2 cellular contexts compared by ENCODE assay signal in genomic region chr4:55258152-55258863, GRCh38.
TF ChIP-seq lines count a peak whose summit lies in the region.

No MANE protein-coding gene starts in this region.

TF ChIP-seq in liver, 16 proteins besides CTCF, POLR2A, EP300 and RAD21 (continued from another document):
- TF ChIP-seq RXRA (IDR thresholded peaks at IDR 0.05) (no peak), FOXA1 (IDR thresholded peaks at IDR 0.05) (no peak), MAX (IDR thresholded peaks at IDR 0.05) (no peak)

TF ChIP-seq in HepG2, 621 proteins besides CTCF, POLR2A, EP300 and RAD21 (continued from another document):
- TF ChIP-seq, protein P1, sequence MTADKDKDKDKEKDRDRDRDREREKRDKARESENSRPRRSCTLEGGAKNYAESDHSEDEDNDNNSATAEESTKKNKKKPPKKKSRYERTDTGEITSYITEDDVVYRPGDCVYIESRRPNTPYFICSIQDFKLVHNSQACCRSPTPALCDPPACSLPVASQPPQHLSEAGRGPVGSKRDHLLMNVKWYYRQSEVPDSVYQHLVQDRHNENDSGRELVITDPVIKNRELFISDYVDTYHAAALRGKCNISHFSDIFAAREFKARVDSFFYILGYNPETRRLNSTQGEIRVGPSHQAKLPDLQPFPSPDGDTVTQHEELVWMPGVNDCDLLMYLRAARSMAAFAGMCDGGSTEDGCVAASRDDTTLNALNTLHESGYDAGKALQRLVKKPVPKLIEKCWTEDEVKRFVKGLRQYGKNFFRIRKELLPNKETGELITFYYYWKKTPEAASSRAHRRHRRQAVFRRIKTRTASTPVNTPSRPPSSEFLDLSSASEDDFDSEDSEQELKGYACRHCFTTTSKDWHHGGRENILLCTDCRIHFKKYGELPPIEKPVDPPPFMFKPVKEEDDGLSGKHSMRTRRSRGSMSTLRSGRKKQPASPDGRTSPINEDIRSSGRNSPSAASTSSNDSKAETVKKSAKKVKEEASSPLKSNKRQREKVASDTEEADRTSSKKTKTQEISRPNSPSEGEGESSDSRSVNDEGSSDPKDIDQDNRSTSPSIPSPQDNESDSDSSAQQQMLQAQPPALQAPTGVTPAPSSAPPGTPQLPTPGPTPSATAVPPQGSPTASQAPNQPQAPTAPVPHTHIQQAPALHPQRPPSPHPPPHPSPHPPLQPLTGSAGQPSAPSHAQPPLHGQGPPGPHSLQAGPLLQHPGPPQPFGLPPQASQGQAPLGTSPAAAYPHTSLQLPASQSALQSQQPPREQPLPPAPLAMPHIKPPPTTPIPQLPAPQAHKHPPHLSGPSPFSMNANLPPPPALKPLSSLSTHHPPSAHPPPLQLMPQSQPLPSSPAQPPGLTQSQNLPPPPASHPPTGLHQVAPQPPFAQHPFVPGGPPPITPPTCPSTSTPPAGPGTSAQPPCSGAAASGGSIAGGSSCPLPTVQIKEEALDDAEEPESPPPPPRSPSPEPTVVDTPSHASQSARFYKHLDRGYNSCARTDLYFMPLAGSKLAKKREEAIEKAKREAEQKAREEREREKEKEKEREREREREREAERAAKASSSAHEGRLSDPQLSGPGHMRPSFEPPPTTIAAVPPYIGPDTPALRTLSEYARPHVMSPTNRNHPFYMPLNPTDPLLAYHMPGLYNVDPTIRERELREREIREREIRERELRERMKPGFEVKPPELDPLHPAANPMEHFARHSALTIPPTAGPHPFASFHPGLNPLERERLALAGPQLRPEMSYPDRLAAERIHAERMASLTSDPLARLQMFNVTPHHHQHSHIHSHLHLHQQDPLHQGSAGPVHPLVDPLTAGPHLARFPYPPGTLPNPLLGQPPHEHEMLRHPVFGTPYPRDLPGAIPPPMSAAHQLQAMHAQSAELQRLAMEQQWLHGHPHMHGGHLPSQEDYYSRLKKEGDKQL (CRISPR knock-in tag; IDR thresholded peaks at IDR 0.05; ENCODE audit: low read depth), result no peak
- TF ChIP-seq SP5 (CRISPR knock-in tag; IDR thresholded peaks at IDR 0.05; ENCODE audit: borderline replicate concordance, low read depth) (no peak), ZMAT3 (CRISPR knock-in tag; conservative IDR thresholded peaks at IDR 0.05) (no peak), ZNF34 (CRISPR knock-in tag; IDR thresholded peaks at IDR 0.05; ENCODE audit: borderline replicate concordance) (no peak)
